1 cellular context compared by ENCODE assay signal in genomic region chr9:104747565-104748358, GRCh38.
TF ChIP-seq lines count a peak whose summit lies in the region.

Gene NIPSNAP3A, plus strand, starts transcription at chr9:104747683. Its CDS starts 110 bp downstream, at chr9:104747793.

TF ChIP-seq in K562, 482 proteins besides CTCF, POLR2A, EP300 and RAD21 (continued from another document and continues in another):
- TF ChIP-seq E2F8 (IDR thresholded peaks at IDR 0.05; ENCODE audit: low read depth, partially characterized antibody) (peak; percentile 51), TAF9B (IDR thresholded peaks at IDR 0.05; ENCODE audit: partially characterized antibody) (no peak), XRCC3 (IDR thresholded peaks at IDR 0.05) (no peak), BCOR (IDR thresholded peaks at IDR 0.05) (no peak), BRCA1 (IDR thresholded peaks at IDR 0.05) (no peak), BRCA1 (CRISPR knock-in tag; IDR thresholded peaks at IDR 0.05) (no peak), MLX (CRISPR knock-in tag; conservative IDR thresholded peaks at IDR 0.05) (no peak), E2F4 (CRISPR knock-in tag; IDR thresholded peaks at IDR 0.05; ENCODE audit: low read depth) (0 out of 2 replicates have a peak, but pooled peaks have one; percentile 26), ELF2 (CRISPR knock-in tag; IDR thresholded peaks at IDR 0.05) (no peak), ZNF77 (CRISPR knock-in tag; IDR thresholded peaks at IDR 0.05) (no peak), ARID3A (IDR thresholded peaks at IDR 0.05; ENCODE audit: borderline replicate concordance, low read depth, low read length) (no peak), ZSCAN32 (CRISPR knock-in tag; IDR thresholded peaks at IDR 0.05) (no peak), ESRRA (IDR thresholded peaks at IDR 0.05; ENCODE audit: borderline replicate concordance, low read depth) (no peak), ZNF717 (CRISPR knock-in tag; IDR thresholded peaks at IDR 0.05) (no peak), CBX3 (IDR thresholded peaks at IDR 0.05; ENCODE audit: borderline replicate concordance in 1 of 2, low read length in 2 of 2) (no peak), SRSF9 (IDR thresholded peaks at IDR 0.05; ENCODE audit: borderline replicate concordance, low read depth, low read length) (no peak), SAFB2 (IDR thresholded peaks at IDR 0.05; ENCODE audit: borderline replicate concordance, low read depth, low read length, severe bottlenecking) (no peak), TCF7 (IDR thresholded peaks at IDR 0.05; ENCODE audit: borderline replicate concordance) (no peak), HNRNPUL1 (IDR thresholded peaks at IDR 0.05; ENCODE audit: low read length) (no peak), ZNF583 (CRISPR knock-in tag; IDR thresholded peaks at IDR 0.05) (no peak), ZNF695 (CRISPR knock-in tag; IDR thresholded peaks at IDR 0.05) (no peak), HDAC6 (IDR thresholded peaks at IDR 0.05; ENCODE audit: low read depth, low read length) (no peak), HDAC8 (tag; IDR thresholded peaks at IDR 0.05) (no peak), EGR1 (conservative IDR thresholded peaks at IDR 0.05) (no peak), ZNF239 (CRISPR knock-in tag; IDR thresholded peaks at IDR 0.05) (no peak), NFXL1 (CRISPR knock-in tag; IDR thresholded peaks at IDR 0.05) (no peak), ZNF511 (CRISPR knock-in tag; IDR thresholded peaks at IDR 0.05) (no peak), KLF1 (tag; IDR thresholded peaks at IDR 0.05) (peak; percentile 36; the same call in 1 of the 2 replicates), AFF1 (IDR thresholded peaks at IDR 0.05; ENCODE audit: low read depth in 1 of 2, partially characterized antibody in 2 of 2) (no peak), TRIM24 (IDR thresholded peaks at IDR 0.05) (no peak), HMBOX1 (IDR thresholded peaks at IDR 0.05) (no peak), GTF2F1 (IDR thresholded peaks at IDR 0.05; ENCODE audit: low read depth, low read length) (no peak), USF2 (CRISPR knock-in tag; IDR thresholded peaks at IDR 0.05) (no peak), KLF6 (CRISPR knock-in tag; IDR thresholded peaks at IDR 0.05; ENCODE audit: borderline replicate concordance) (peak; percentile 54; the same call in 1 of the 2 replicates), ZBTB1 (CRISPR knock-in tag; IDR thresholded peaks at IDR 0.05; ENCODE audit: borderline replicate concordance, low read depth) (no peak), CLOCK (CRISPR knock-in tag; IDR thresholded peaks at IDR 0.05; ENCODE audit: borderline replicate concordance) (no peak), OTX1 (CRISPR knock-in tag; IDR thresholded peaks at IDR 0.05) (no peak), NR0B1 (IDR thresholded peaks at IDR 0.05; ENCODE audit: partially characterized antibody) (no peak), PHF8 (IDR thresholded peaks at IDR 0.05; ENCODE audit: borderline replicate concordance, low read length) (peak; percentile 80), ZC3H11A (IDR thresholded peaks at IDR 0.05; ENCODE audit: low read depth, low read length) (no peak), ZC3H8 (IDR thresholded peaks at IDR 0.05) (no peak), RNF2 (IDR thresholded peaks at IDR 0.05) (no peak), ZFX (CRISPR knock-in tag; IDR thresholded peaks at IDR 0.05) (peak; percentile 78), ZNF655 (CRISPR knock-in tag; IDR thresholded peaks at IDR 0.05) (no peak), RHOXF2B (CRISPR knock-in tag; conservative IDR thresholded peaks at IDR 0.05) (no peak), DMBX1 (CRISPR knock-in tag; IDR thresholded peaks at IDR 0.05; ENCODE audit: borderline replicate concordance) (no peak), DLX4 (CRISPR knock-in tag; IDR thresholded peaks at IDR 0.05) (no peak), ARNT (IDR thresholded peaks at IDR 0.05) (no peak)
